ENCODE assay signal across 26 cellular contexts in genomic region chr12:26807292-26807691, GRCh38. TPM values are rescaled to one million over a fixed set of nuclear protein-coding genes. Genes with fewer than 3 reads are reported as not detected.
DNase-seq lines count a peak whose midpoint lies in the region; ATAC-seq and TF ChIP-seq lines count a peak whose summit lies in the region.
"Had no signal": no experiment of that assay in that cellular context is flagged by ENCODE, and none has a peak within 500 bp of the region (broad histone marks: within the 10 kb centered on the region; RNA-seq: fewer than 3 reads in every experiment).

No MANE protein-coding gene starts in this region.

- H3K27ac ChIP-seq in GM23338 (ENCODE audit: low read depth) (peak overlapping the region; percentile 13; the same call in 1 of the 2 replicates), IMR-90 (ENCODE audit: insufficient read depth, low read length) (no peak overlapping the region), mesenchymal stem cell (ENCODE audit: low read length, poor library complexity, severe bottlenecking) (no peak overlapping the region), uterus (no peak overlapping the region)
- H3K27ac ChIP-seq: BLaER1 had no signal

- H3K9ac ChIP-seq in IMR-90 (ENCODE audit: low read depth, low read length) (no peak overlapping the region), mesenchymal stem cell (ENCODE audit: low read length) (no peak overlapping the region)
- H3K9ac ChIP-seq: BLaER1 had no signal

- peak overlapping the region; percentile 66 for H2AK9ac ChIP-seq in IMR-90 (replicated peaks; ENCODE audit: low read depth, low read length, poor library complexity)

- H3K27ac Mint-ChIP-seq in GM23338, result no peak overlapping the region
- no peak overlapping the region for H3K27ac Mint-ChIP-seq in activated CD4-positive, alpha-beta T cell treated with anti-CD3 and anti-CD28 coated beads, Interleukin-2, amount 10 ng/mL, durations not matched to agents 7 days and 5 days
- no peak overlapping the region for H3K27ac Mint-ChIP-seq in activated CD8-positive, alpha-beta memory T cell treated with anti-CD3 and anti-CD28 coated beads, Interleukin-2, amount 10 ng/mL, durations not matched to agents 7 days and 5 days
- H3K27ac Mint-ChIP-seq: CD4-positive, CD25-positive, alpha-beta regulatory T cell; CD8-positive, alpha-beta memory T cell had no signal

- H3K18ac ChIP-seq in IMR-90 (ENCODE audit: low read depth, low read length) (no peak overlapping the region), mesenchymal stem cell (ENCODE audit: low read depth in 1 of 2, low read length in 2 of 2) (no peak overlapping the region)

- no peak overlapping the region for H2BK15ac ChIP-seq in IMR-90 (ENCODE audit: low read depth, low read length)
- no peak overlapping the region for H2BK15ac ChIP-seq in mesenchymal stem cell (ENCODE audit: low read depth, poor library complexity, severe bottlenecking)

- ATAC-seq in Right ventricle myocardium superior (ENCODE audit: poor library complexity), result peak; percentile 69
- no peak for ATAC-seq in GM23338
- no peak for ATAC-seq in IMR-90 (ENCODE audit: low read depth)
- no peak for ATAC-seq in activated CD8-positive, alpha-beta memory T cell treated with anti-CD3 and anti-CD28 coated beads, Interleukin-2, amount 10 ng/mL, durations not matched to agents 7 days and 5 days
- ATAC-seq: GM12878 had no signal

- H3K79me1 ChIP-seq in IMR-90 (ENCODE audit: low read depth in 1 of 2, low read length in 2 of 2) (peaks cover 3% of the 10 kb centered on the region in 2 experiments; a peak in 1 of 4 replicates), mesenchymal stem cell (replicated peaks; ENCODE audit: low read length, poor library complexity, severe bottlenecking) (peaks cover 14% of the 10 kb centered on the region)

- no peak overlapping the region for H2BK20ac ChIP-seq in IMR-90 (ENCODE audit: low read depth, low read length)

- no peaks in the 10 kb centered on the region for H3K9me1 ChIP-seq in IMR-90 (ENCODE audit: insufficient read depth, low read length)

- no peak overlapping the region for H3K4ac ChIP-seq in IMR-90 (ENCODE audit: low read depth, low read length)
- H3K4ac ChIP-seq in mesenchymal stem cell (ENCODE audit: low read depth in 1 of 2, low read length in 2 of 2), result no peak overlapping the region

- no peak overlapping the region for H2BK12ac ChIP-seq in mesenchymal stem cell (ENCODE audit: low read length in 2 of 2)

- peaks cover 15% of the 10 kb centered on the region; the same call in 2 of the 3 replicates for H3K4me1 Mint-ChIP-seq in GM23338
- H3K4me1 Mint-ChIP-seq in activated CD4-positive, alpha-beta T cell treated with anti-CD3 and anti-CD28 coated beads, Interleukin-2, amount 10 ng/mL, durations not matched to agents 7 days and 5 days, result peaks cover 15% of the 10 kb centered on the region
- peaks cover 5% of the 10 kb centered on the region for H3K4me1 Mint-ChIP-seq in activated CD8-positive, alpha-beta memory T cell treated with anti-CD3 and anti-CD28 coated beads, Interleukin-2, amount 10 ng/mL, durations not matched to agents 7 days and 5 days

- H3K4me2 ChIP-seq in GM23338 (no peak overlapping the region), IMR-90 (ENCODE audit: low read depth, low read length) (no peak overlapping the region), mesenchymal stem cell (ENCODE audit: low read length, poor library complexity, severe bottlenecking) (no peak overlapping the region)
- H3K4me2 ChIP-seq: BLaER1 had no signal

- H3K4me3 Mint-ChIP-seq in GM23338, result no peak overlapping the region
- H3K4me3 Mint-ChIP-seq in activated CD4-positive, alpha-beta T cell treated with anti-CD3 and anti-CD28 coated beads, Interleukin-2, amount 10 ng/mL, durations not matched to agents 7 days and 5 days, result no peak overlapping the region
- H3K4me3 Mint-ChIP-seq in activated CD8-positive, alpha-beta memory T cell treated with anti-CD3 and anti-CD28 coated beads, Interleukin-2, amount 10 ng/mL, durations not matched to agents 7 days and 5 days, result no peak overlapping the region
- H3K4me3 Mint-ChIP-seq: CD14-positive monocyte; CD4-positive, alpha-beta memory T cell; CD4-positive, CD25-positive, alpha-beta regulatory T cell; CD8-positive, alpha-beta memory T cell had no signal

- no peak overlapping the region for H2AK5ac ChIP-seq in IMR-90 (ENCODE audit: low read depth, low read length)
- peak overlapping the region; percentile 4 for H2AK5ac ChIP-seq in mesenchymal stem cell (ENCODE audit: low read length, severe bottlenecking)

- intact Hi-C loops in Right ventricle myocardium superior (cut with DNase I) (no loop called here), cardiac septum (cut with DNase I) (no loop called here), IMR-90 (cut with micrococcal nuclease) (no loop called here), uterus (cut with DNase I; ENCODE audit: low total_unique reads) (no loop called here)

- TF ChIP-seq CTCF in GM23338 (conservative IDR thresholded peaks at IDR 0.05; ENCODE audit: low read depth in 2 of 2) (no peak), IMR-90 (conservative IDR thresholded peaks at IDR 0.05; ENCODE audit: low read depth, low read length) (no peak), uterus (IDR thresholded peaks at IDR 0.05) (no peak)

- no peak for TF ChIP-seq POLR2A in IMR-90 (IDR thresholded peaks at IDR 0.05; ENCODE audit: low read depth, low read length)
- no peak for TF ChIP-seq POLR2A in uterus (IDR thresholded peaks at IDR 0.05)

- H3K14ac ChIP-seq in IMR-90 (replicated peaks; ENCODE audit: low read depth, low read length) (no peak overlapping the region), mesenchymal stem cell (ENCODE audit: low read length in 2 of 2) (no peak overlapping the region)

- dilution Hi-C loops in IMR-90 (cut with HindIII; ENCODE audit: low sequenced_read_pairs, unreplicated experiment), result no loop called here

- H3K4me3 ChIP-seq in GM23338 (no peak overlapping the region), IMR-90 (ENCODE audit: insufficient read depth, low read depth, low read length) (no peak overlapping the region), mesenchymal stem cell (ENCODE audit: insufficient read depth in 1 of 2, low read depth in 1 of 2, low read length in 2 of 2) (no peak overlapping the region), uterus (no peak overlapping the region)
- H3K4me3 ChIP-seq: BLaER1, GM12878 had no signal

- no peak overlapping the region for H4K91ac ChIP-seq in IMR-90 (ENCODE audit: insufficient read depth, low read depth, low read length)
- no peak overlapping the region for H4K91ac ChIP-seq in mesenchymal stem cell (ENCODE audit: low read length)

- H3F3A ChIP-seq in GM23338 (replicated peaks; ENCODE audit: low read depth), result no peaks in the 10 kb centered on the region

- H3K23ac ChIP-seq in IMR-90 (ENCODE audit: low read depth, low read length) (0 out of 2 replicates have a peak overlapping the region, but pooled peaks have one; percentile 67), mesenchymal stem cell (ENCODE audit: low read length in 2 of 2) (no peak overlapping the region)

- H3K9me3 ChIP-seq in IMR-90 (ENCODE audit: control insufficient read depth, insufficient read depth, low read length) (no peaks in the 10 kb centered on the region), mesenchymal stem cell (ENCODE audit: control insufficient read depth, low read length) (no peaks in the 10 kb centered on the region), uterus (no peaks in the 10 kb centered on the region)
- H3K9me3 ChIP-seq: BE2C had no signal

- H2BK5ac ChIP-seq in IMR-90 (ENCODE audit: low read depth, low read length, poor library complexity, severe bottlenecking) (no peak overlapping the region), mesenchymal stem cell (ENCODE audit: low read depth, low read length, poor library complexity, severe bottlenecking) (no peak overlapping the region)

- no peak overlapping the region for H4K5ac ChIP-seq in IMR-90 (ENCODE audit: low read depth, low read length)

- DNase-seq in Right ventricle myocardium superior (no peak), cardiac septum (ENCODE audit: low spot score) (no peak), GM23338 (ENCODE audit: low spot score) (no peak), IMR-90 (no peak), mesenchymal stem cell (no peak), uterus (no peak)
- no peak for DNase-seq in activated CD4-positive, alpha-beta T cell treated with anti-CD3 and anti-CD28 coated beads, Interleukin-2, amount 10 ng/mL, durations not matched to agents 7 days and 5 days
- no peak for DNase-seq in activated CD8-positive, alpha-beta memory T cell treated with anti-CD3 and anti-CD28 coated beads, Interleukin-2, amount 10 ng/mL, durations not matched to agents 7 days and 5 days
- DNase-seq: 8988T; ACHN; BE2C; C1 segment of cervical spinal cord; CD4-positive, CD25-positive, alpha-beta regulatory T cell; CD8-positive, alpha-beta memory T cell; COR-L47; DMS 273 treated with DMSO at 0.1 percent for 48 hours; DMS153; DMS53; DMS79; DND-41; EL; GDM1 had no signal

- WGBS in IMR-90 (ENCODE audit: extremely low coverage in 2 of 2, insufficient read length in 1 of 2), 2 experiments, result no CpG with 5 or more reads among the region's 1 CpG
- no CpG with 5 or more reads among the region's 1 CpG for WGBS in mesenchymal stem cell

- no peaks in the 10 kb centered on the region for H3K9me3 Mint-ChIP-seq in GM23338
- no peaks in the 10 kb centered on the region for H3K9me3 Mint-ChIP-seq in activated CD4-positive, alpha-beta T cell treated with anti-CD3 and anti-CD28 coated beads, Interleukin-2, amount 10 ng/mL, durations not matched to agents 7 days and 5 days
- no peaks in the 10 kb centered on the region for H3K9me3 Mint-ChIP-seq in activated CD8-positive, alpha-beta memory T cell treated with anti-CD3 and anti-CD28 coated beads, Interleukin-2, amount 10 ng/mL, durations not matched to agents 7 days and 5 days (ENCODE audit: low read depth)
- H3K9me3 Mint-ChIP-seq: CD4-positive, alpha-beta memory T cell; CD8-positive, alpha-beta memory T cell had no signal

- POLR2A ChIA-PET in IMR-90 (lab: Charles Lee; ENCODE audit: unreplicated experiment), result no interaction called here
- POLR2A ChIA-PET in activated CD4-positive, alpha-beta T cell treated with anti-CD3 and anti-CD28 coated beads, Interleukin-2, amount 10 ng/mL, durations not matched to agents 7 days and 5 days (lab: Charles Lee), result no interaction called here

- H4K20me1 ChIP-seq in GM23338 (replicated peaks; ENCODE audit: insufficient read depth), result no peaks in the 10 kb centered on the region; the same call in none of the 2 replicates
- no peaks in the 10 kb centered on the region for H4K20me1 ChIP-seq in IMR-90 (ENCODE audit: insufficient read depth, low read length)
- H4K20me1 ChIP-seq: BLaER1 had no signal

- no peak overlapping the region for H3K56ac ChIP-seq in IMR-90 (ENCODE audit: extremely low read depth, insufficient read depth, low read length)

- in situ Hi-C loops in IMR-90 (cut with MboI; ENCODE audit: low sequenced_read_pairs), result no loop called here

- no peaks in the 10 kb centered on the region for H3K27me3 Mint-ChIP-seq in GM23338 (ENCODE audit: insufficient read depth, low read depth, poor library complexity)
- H3K27me3 Mint-ChIP-seq in activated CD4-positive, alpha-beta T cell treated with anti-CD3 and anti-CD28 coated beads, Interleukin-2, amount 10 ng/mL, durations not matched to agents 7 days and 5 days, result no peaks in the 10 kb centered on the region
- H3K27me3 Mint-ChIP-seq in activated CD8-positive, alpha-beta memory T cell treated with anti-CD3 and anti-CD28 coated beads, Interleukin-2, amount 10 ng/mL, durations not matched to agents 7 days and 5 days, result no peaks in the 10 kb centered on the region
- H3K27me3 Mint-ChIP-seq: CD4-positive, alpha-beta memory T cell; CD4-positive, CD25-positive, alpha-beta regulatory T cell; CD8-positive, alpha-beta memory T cell had no signal

- no TSS peak for BruUV-seq in IMR-90 (replicated peaks; lab: Mats Ljungman, UMichigan)

- no peak overlapping the region for H4K8ac ChIP-seq in IMR-90 (ENCODE audit: low read depth in 2 of 2, low read length in 2 of 2)
- H4K8ac ChIP-seq in mesenchymal stem cell (ENCODE audit: low read length), result no peak overlapping the region

- H3K36me3 ChIP-seq in GM23338 (ENCODE audit: insufficient read depth), result no peaks in the 10 kb centered on the region
- H3K36me3 ChIP-seq in IMR-90 (ENCODE audit: control insufficient read depth, insufficient read depth, low read length), result no peaks in the 10 kb centered on the region
- no peaks in the 10 kb centered on the region for H3K36me3 ChIP-seq in mesenchymal stem cell (ENCODE audit: control insufficient read depth in 1 of 2, insufficient read depth in 2 of 2, low read depth in 1 of 2, low read length in 2 of 2)
- H3K36me3 ChIP-seq in uterus, result no peaks in the 10 kb centered on the region
- H3K36me3 ChIP-seq: BE2C, BLaER1 had no signal

- H3K36me3 Mint-ChIP-seq in GM23338 (ENCODE audit: low read depth), result 0 out of 3 replicates have a peak, but pooled peaks cover 2% of the 10 kb centered on the region
- peaks cover 6% of the 10 kb centered on the region for H3K36me3 Mint-ChIP-seq in activated CD4-positive, alpha-beta T cell treated with anti-CD3 and anti-CD28 coated beads, Interleukin-2, amount 10 ng/mL, durations not matched to agents 7 days and 5 days (ENCODE audit: low read depth)
- H3K36me3 Mint-ChIP-seq in activated CD8-positive, alpha-beta memory T cell treated with anti-CD3 and anti-CD28 coated beads, Interleukin-2, amount 10 ng/mL, durations not matched to agents 7 days and 5 days, result peaks cover 2% of the 10 kb centered on the region
- H3K36me3 Mint-ChIP-seq: CD14-positive monocyte had no signal

- H2BK120ac ChIP-seq in IMR-90 (ENCODE audit: low read depth, low read length), result no peak overlapping the region
- H2BK120ac ChIP-seq in mesenchymal stem cell (ENCODE audit: low read depth, low read length), result no peak overlapping the region

- peaks cover 76% of the 10 kb centered on the region for H3K79me2 ChIP-seq in GM23338 (replicated peaks; ENCODE audit: insufficient read depth)

- TF ChIP-seq RAD21 in IMR-90 (IDR thresholded peaks at IDR 0.05; ENCODE audit: low read length), result no peak

- H3K27me3 ChIP-seq in GM23338 (ENCODE audit: insufficient read depth) (no peaks in the 10 kb centered on the region), IMR-90 (ENCODE audit: control insufficient read depth, insufficient read depth, low read length) (no peaks in the 10 kb centered on the region), mesenchymal stem cell (ENCODE audit: control insufficient read depth in 1 of 2, insufficient read depth in 1 of 2, low read length in 2 of 2) (no peaks in the 10 kb centered on the region), uterus (no peaks in the 10 kb centered on the region)
- H3K27me3 ChIP-seq: BE2C, BLaER1 had no signal

- H2AFZ ChIP-seq in GM23338 (no peak overlapping the region), IMR-90 (replicated peaks; ENCODE audit: low read length, poor library complexity) (no peak overlapping the region), mesenchymal stem cell (ENCODE audit: low read depth, low read length) (no peak overlapping the region)

- H3K4me1 ChIP-seq in GM23338 (ENCODE audit: insufficient read depth) (0 out of 2 replicates have a peak, but pooled peaks cover 6% of the 10 kb centered on the region), IMR-90 (ENCODE audit: control insufficient read depth, insufficient read depth, low read length) (peaks cover 2% of the 10 kb centered on the region; the same call in 1 of the 2 replicates), mesenchymal stem cell (ENCODE audit: control insufficient read depth, insufficient read depth, low read depth, low read length) (peaks cover 4% of the 10 kb centered on the region), uterus (no peaks in the 10 kb centered on the region)
- H3K4me1 ChIP-seq: BLaER1 had no signal

- CTCF ChIA-PET in IMR-90 (lab: Yijun Ruan, JAX), result interaction anchor here (0.8 kb wide), 1 partner anchor 106 kb away, joined by 3 read pairs; no protein-coding TSS in a partner anchor
- CTCF ChIA-PET in activated CD4-positive, alpha-beta T cell treated with anti-CD3 and anti-CD28 coated beads, Interleukin-2, amount 10 ng/mL, durations not matched to agents 7 days and 5 days (lab: Charles Lee), result no interaction called here
- CTCF ChIA-PET in activated CD8-positive, alpha-beta memory T cell treated with anti-CD3 and anti-CD28 coated beads, Interleukin-2, amount 10 ng/mL, durations not matched to agents 7 days and 5 days (lab: Charles Lee), result no interaction called here

- H3K9me2 ChIP-seq in GM23338 (ENCODE audit: insufficient read depth), result no peaks in the 10 kb centered on the region

RNA-seq across cellular contexts. Expression of gene ITPR2, which starts 25.7 kb away (rescaled TPM):
- 10.0 TPM for total RNA-seq in Right ventricle myocardium superior
- 20.9 TPM for total RNA-seq in cardiac septum
- 55.0 and 65.2 TPM in 2 replicates for total RNA-seq in GM23338 (2014; rRNA removed; shearing (Covaris generic))
- 38.4 and 44.5 TPM in 2 replicates for polyA plus RNA-seq in GM23338 (2016; fragmentation: Nextera tagmentation; extraction: Ambion mirVana)
- 9.0 and 9.2 TPM in 2 replicates for total RNA-seq in IMR-90 (2012; rRNA removed)
- polyA plus RNA-seq in IMR-90 (2012; rRNA removed), result 1.1 and 1.2 TPM in 2 replicates
- 0.14 and 0.44 TPM in 2 replicates for polyA plus RNA-seq in IMR-90 (2012; cell fraction: cytosol; rRNA removed)
- polyA plus RNA-seq in IMR-90 (2012; cell fraction: nucleus; rRNA removed; ENCODE audit: low replicate concordance), result 0.24 and 2.0 TPM in 2 replicates
- polyA plus RNA-seq in mesenchymal stem cell (2013, experiment 1 of 2), result 7.2 TPM
- 6.8 TPM for polyA plus RNA-seq in mesenchymal stem cell (2013, experiment 2 of 2)
- total RNA-seq in uterus, result 100 to 1,000 TPM in 1 of 4 donors, 10 to 100 TPM in 3; 53.5 to 271 (median 60.4) TPM
- 10 to 100 TPM; 40.3 to 40.5 TPM for total RNA-seq in activated CD4-positive, alpha-beta T cell treated with anti-CD3 and anti-CD28 coated beads, Interleukin-2, amount 10 ng/mL, durations not matched to agents 7 days and 5 days
- total RNA-seq in activated CD8-positive, alpha-beta memory T cell treated with anti-CD3 and anti-CD28 coated beads, Interleukin-2, amount 10 ng/mL, durations not matched to agents 7 days and 5 days, result 10 to 100 TPM; 31.1 to 37.7 TPM
